ENCODE assay signal across 3 cellular contexts in the genomic region with DNA sequence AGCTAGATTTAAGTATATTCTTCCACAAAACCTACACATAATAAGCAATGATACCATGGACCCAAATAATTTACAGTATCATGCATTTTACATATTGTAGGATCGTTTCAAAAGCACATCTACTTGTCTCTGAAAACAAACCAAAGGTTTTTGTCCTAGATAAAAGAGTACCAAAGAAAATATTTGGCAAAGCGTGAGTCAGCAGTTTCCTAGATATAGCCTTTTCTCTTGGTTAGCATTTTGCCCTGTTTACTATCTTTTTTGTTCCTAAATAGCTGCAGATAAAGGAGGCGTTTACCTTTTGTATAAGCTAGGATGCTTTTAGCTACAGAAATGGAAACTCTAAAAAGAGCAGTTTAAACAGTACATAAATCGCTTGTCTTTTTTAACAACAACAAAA.
TF ChIP-seq lines count a peak whose summit lies in the region.

No MANE protein-coding gene starts in this region.

TF ChIP-seq in GM23338, 12 proteins besides CTCF, POLR2A, EP300 and RAD21 (continued from another document and continues in another):
- TF ChIP-seq ETS1 (IDR thresholded peaks at IDR 0.05) (no peak), EZH2phosphoT487 (IDR thresholded peaks at IDR 0.05; ENCODE audit: unreplicated experiment) (no peak), ZNF114 (CRISPR knock-in tag; IDR thresholded peaks at IDR 0.05) (no peak), EZH2 (IDR thresholded peaks at IDR 0.05; ENCODE audit: low read depth, unreplicated experiment) (no peak), REST (IDR thresholded peaks at IDR 0.05; ENCODE audit: unreplicated experiment) (no peak)

TF ChIP-seq in K562, 482 proteins besides CTCF, POLR2A, EP300 and RAD21 (continued from another document):
- TF ChIP-seq ARID1B (IDR thresholded peaks at IDR 0.05) = 0 out of 2 replicates have a peak, but pooled peaks have one; percentile 19
- TF ChIP-seq TCF3 (CRISPR knock-in tag; IDR thresholded peaks at IDR 0.05) = no peak
- TF ChIP-seq MAFK (IDR thresholded peaks at IDR 0.05; ENCODE audit: low read length) = peak; percentile 74; the same call in 1 of the 2 replicates
- TF ChIP-seq RBM34 (IDR thresholded peaks at IDR 0.05; ENCODE audit: borderline replicate concordance, insufficient read depth, low read length) = no peak
- peak; percentile 64 for TF ChIP-seq NFE2L1 (tag; IDR thresholded peaks at IDR 0.05; ENCODE audit: borderline replicate concordance, low read depth)
- TF ChIP-seq NFE2 (IDR thresholded peaks at IDR 0.05; ENCODE audit: low read depth) = peak; percentile 77
- TF ChIP-seq MAFG (tag; conservative IDR thresholded peaks at IDR 0.05) = peak; percentile 90
- TF ChIP-seq RBM22 (IDR thresholded peaks at IDR 0.05; ENCODE audit: low read depth, low read length, poor library complexity, severe bottlenecking) = no peak
- no peak for TF ChIP-seq ZNF717 (CRISPR knock-in tag; IDR thresholded peaks at IDR 0.05)
- TF ChIP-seq C11orf30 (IDR thresholded peaks at IDR 0.05; ENCODE audit: low read depth) = peak; percentile 84
- no peak for TF ChIP-seq E2F1 (CRISPR knock-in tag; IDR thresholded peaks at IDR 0.05)

TF ChIP-seq in HepG2, 621 proteins besides CTCF, POLR2A, EP300 and RAD21 (continued from another document):
- TF ChIP-seq ZBTB49 (CRISPR knock-in tag; IDR thresholded peaks at IDR 0.05; ENCODE audit: borderline replicate concordance) = no peak
- no peak for TF ChIP-seq ZNF18 (CRISPR knock-in tag; IDR thresholded peaks at IDR 0.05; ENCODE audit: insufficient replicate concordance)
- TF ChIP-seq NFE2L2 (IDR thresholded peaks at IDR 0.05; ENCODE audit: low read length) = peak; percentile 91
- TF ChIP-seq HNRNPL (IDR thresholded peaks at IDR 0.05; ENCODE audit: low read depth, low read length) = no peak
- TF ChIP-seq MAFG (CRISPR knock-in tag; IDR thresholded peaks at IDR 0.05) = no peak
- TF ChIP-seq ZKSCAN5 (CRISPR knock-in tag; IDR thresholded peaks at IDR 0.05) = no peak
- TF ChIP-seq MAFK (conservative IDR thresholded peaks at IDR 0.05 in 1 of 2, IDR thresholded peaks at IDR 0.05 in 1 of 2; ENCODE audit: low read length in 2 of 2) = peak; percentile 88 to 89
- TF ChIP-seq HMG20B (CRISPR knock-in tag; conservative IDR thresholded peaks at IDR 0.05) = no peak
- TF ChIP-seq RAD51 (IDR thresholded peaks at IDR 0.05; ENCODE audit: borderline replicate concordance) = no peak
- no peak for TF ChIP-seq ZNF784 (CRISPR knock-in tag; IDR thresholded peaks at IDR 0.05; ENCODE audit: borderline replicate concordance)
- no peak for TF ChIP-seq AFF4 (CRISPR knock-in tag; IDR thresholded peaks at IDR 0.05)
- no peak for TF ChIP-seq ZBTB21 (CRISPR knock-in tag; IDR thresholded peaks at IDR 0.05)
- TF ChIP-seq NFE2 (CRISPR knock-in tag; IDR thresholded peaks at IDR 0.05) = peak; percentile 38; the same call in 1 of the 2 replicates
- TF ChIP-seq BORCS8-MEF2B (CRISPR knock-in tag; IDR thresholded peaks at IDR 0.05) = no peak
- no peak for TF ChIP-seq ZNF530 (CRISPR knock-in tag; IDR thresholded peaks at IDR 0.05; ENCODE audit: low read depth)
- no peak for TF ChIP-seq ZBTB14 (CRISPR knock-in tag; IDR thresholded peaks at IDR 0.05)
- TF ChIP-seq ERF (CRISPR knock-in tag; IDR thresholded peaks at IDR 0.05) = no peak
- TF ChIP-seq, protein P1, sequence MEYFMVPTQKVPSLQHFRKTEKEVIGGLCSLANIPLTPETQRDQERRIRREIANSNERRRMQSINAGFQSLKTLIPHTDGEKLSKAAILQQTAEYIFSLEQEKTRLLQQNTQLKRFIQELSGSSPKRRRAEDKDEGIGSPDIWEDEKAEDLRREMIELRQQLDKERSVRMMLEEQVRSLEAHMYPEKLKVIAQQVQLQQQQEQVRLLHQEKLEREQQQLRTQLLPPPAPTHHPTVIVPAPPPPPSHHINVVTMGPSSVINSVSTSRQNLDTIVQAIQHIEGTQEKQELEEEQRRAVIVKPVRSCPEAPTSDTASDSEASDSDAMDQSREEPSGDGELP (IDR thresholded peaks at IDR 0.05; ENCODE audit: borderline replicate concordance, low read depth) = no peak
- no peak for TF ChIP-seq GMEB1 (CRISPR knock-in tag; IDR thresholded peaks at IDR 0.05; ENCODE audit: borderline replicate concordance)
- no peak for TF ChIP-seq ZNF710 (CRISPR knock-in tag; IDR thresholded peaks at IDR 0.05; ENCODE audit: borderline replicate concordance)
- no peak for TF ChIP-seq ZFX (CRISPR knock-in tag; IDR thresholded peaks at IDR 0.05; ENCODE audit: low read depth)
- no peak for TF ChIP-seq ZNF3 (CRISPR knock-in tag; IDR thresholded peaks at IDR 0.05)
- TF ChIP-seq ZNF496 (CRISPR knock-in tag; IDR thresholded peaks at IDR 0.05; ENCODE audit: insufficient replicate concordance) = no peak
- no peak for TF ChIP-seq MTA3 (CRISPR knock-in tag; IDR thresholded peaks at IDR 0.05)
- no peak for TF ChIP-seq ZNF552 (CRISPR knock-in tag; IDR thresholded peaks at IDR 0.05; ENCODE audit: borderline replicate concordance)
- no peak for TF ChIP-seq ZNF770 (CRISPR knock-in tag; IDR thresholded peaks at IDR 0.05)
- no peak for TF ChIP-seq ZNF235 (CRISPR knock-in tag; IDR thresholded peaks at IDR 0.05; ENCODE audit: borderline replicate concordance)
